Comparison of ENCODE assay signal across 8 cellular contexts in genomic region chr11:122727101-122727929, GRCh38.
DNase-seq lines count a peak whose midpoint lies in the region; ATAC-seq and TF ChIP-seq lines count a peak whose summit lies in the region.

No MANE protein-coding gene starts in this region.

- WGBS in sigmoid colon, 2 donors = 44 to 59% methylated on average over 21 of the region's 21 CpGs

- TF ChIP-seq CTCF in mucosa of descending colon (IDR thresholded peaks at IDR 0.05) (no peak), sigmoid colon (IDR thresholded peaks at IDR 0.05) (no peak)

- CTCF ChIA-PET in activated CD8-positive, alpha-beta T cell treated with anti-CD3 and anti-CD28 coated beads, Interleukin-2, amount 10 ng/mL, durations not matched to agents 7 days and 5 days (lab: Charles Lee) = interaction anchor here (0.6 to 5.5 kb wide), 15 partner anchors 8 to 326 kb away, joined by 3 to 69 read pairs (median 5); partner anchors contain the start of gene UBASH3B

- POLR2A ChIA-PET in activated CD8-positive, alpha-beta T cell treated with anti-CD3 and anti-CD28 coated beads, Interleukin-2, amount 10 ng/mL, durations not matched to agents 7 days and 5 days (lab: Charles Lee) = interaction anchor here (0.6 to 2.9 kb wide), 11 partner anchors 11 to 341 kb away, joined by 3 to 31 read pairs (median 4); partner anchors contain the start of gene UBASH3B

- peak overlapping the region; percentile 68 for H3K4me3 Mint-ChIP-seq in activated CD8-positive, alpha-beta T cell treated with anti-CD3 and anti-CD28 coated beads, Interleukin-2, amount 10 ng/mL, durations not matched to agents 7 days and 5 days

- H3K36me3 ChIP-seq in mucosa of descending colon (ENCODE audit: low read depth) = no peaks in the 10 kb centered on the region
- no peaks in the 10 kb centered on the region for H3K36me3 ChIP-seq in sigmoid colon

- H3K36me3 Mint-ChIP-seq in activated CD8-positive, alpha-beta T cell treated with anti-CD3 and anti-CD28 coated beads, Interleukin-2, amount 10 ng/mL, durations not matched to agents 7 days and 5 days (ENCODE audit: low read depth) = peaks cover 35% of the 10 kb centered on the region

- no peaks in the 10 kb centered on the region for H3K27me3 Mint-ChIP-seq in activated CD8-positive, alpha-beta T cell treated with anti-CD3 and anti-CD28 coated beads, Interleukin-2, amount 10 ng/mL, durations not matched to agents 7 days and 5 days (ENCODE audit: low read depth)

- no peak for TF ChIP-seq EP300 in sigmoid colon (IDR thresholded peaks at IDR 0.05)

- H3K4me1 ChIP-seq in mucosa of descending colon (ENCODE audit: low read depth) (no peaks in the 10 kb centered on the region), sigmoid colon (peaks cover 0 to 18% (median 13%) of the 10 kb centered on the region in 4 donors)

- H3K27me3 ChIP-seq in sigmoid colon = no peaks in the 10 kb centered on the region

- TF ChIP-seq POLR2A in sigmoid colon (IDR thresholded peaks at IDR 0.05) = no peak

- intact Hi-C loops in mucosa of descending colon (cut with DNase I, micrococcal nuclease) (no loop called here), sigmoid colon (cut with DNase I) (loop anchor here (5.0 kb wide), 1 partner anchor 70 kb away; the partner anchor contains the start of gene UBASH3B)

- peak overlapping the region in 2 of 4 donors; percentile 26 to 39 for H3K27ac ChIP-seq in sigmoid colon

- peaks cover 73% of the 10 kb centered on the region for H3K4me1 Mint-ChIP-seq in activated CD8-positive, alpha-beta T cell treated with anti-CD3 and anti-CD28 coated beads, Interleukin-2, amount 10 ng/mL, durations not matched to agents 7 days and 5 days (ENCODE audit: low read depth)

- H3K9me3 ChIP-seq in mucosa of descending colon (no peaks in the 10 kb centered on the region), sigmoid colon (no peaks in the 10 kb centered on the region)

- no peak overlapping the region for H3K4me3 ChIP-seq in mucosa of descending colon
- H3K4me3 ChIP-seq in sigmoid colon = peak overlapping the region in 2 of 4 donors; percentile 9 to 22

- no peaks in the 10 kb centered on the region for H3K9me3 Mint-ChIP-seq in activated CD8-positive, alpha-beta T cell treated with anti-CD3 and anti-CD28 coated beads, Interleukin-2, amount 10 ng/mL, durations not matched to agents 7 days and 5 days (ENCODE audit: insufficient read depth)

- H3K27ac Mint-ChIP-seq in activated CD8-positive, alpha-beta T cell treated with anti-CD3 and anti-CD28 coated beads, Interleukin-2, amount 10 ng/mL, durations not matched to agents 7 days and 5 days = peak overlapping the region; percentile 96

- DNase-seq in activated CD8-positive, alpha-beta T cell treated with anti-CD3 and anti-CD28 coated beads, Interleukin-2, amount 10 ng/mL, durations not matched to agents 7 days and 5 days = peak; percentile 70
- DNase-seq in mucosa of descending colon (peak in 1 of 3 donors; percentile 16), NCI-H1436 treated with DMSO at 0.1 percent for 48 hours (lab: John Stamatoyannopoulos, UW) (no peak), iPS-NIHi7 (ENCODE audit: extremely low spot score) (no peak), NCI-H1694 treated with DMSO at 0.1 percent for 48 hours (lab: John Stamatoyannopoulos, UW) (no peak), sigmoid colon (no peak)

- peak; percentile 84 for ATAC-seq in GM19035 (IDR thresholded peaks at IDR 0.05; ENCODE audit: unreplicated experiment)
- peak; percentile 81 for ATAC-seq in HG02981 (IDR thresholded peaks at IDR 0.05; ENCODE audit: unreplicated experiment)
- ATAC-seq in activated CD8-positive, alpha-beta T cell treated with anti-CD3 and anti-CD28 coated beads, Interleukin-2, amount 10 ng/mL, durations not matched to agents 7 days and 5 days = peak; percentile 69
- peak; percentile 64 for ATAC-seq in mucosa of descending colon
